ENCODE assay signal across 8 cellular contexts in the genomic region with DNA sequence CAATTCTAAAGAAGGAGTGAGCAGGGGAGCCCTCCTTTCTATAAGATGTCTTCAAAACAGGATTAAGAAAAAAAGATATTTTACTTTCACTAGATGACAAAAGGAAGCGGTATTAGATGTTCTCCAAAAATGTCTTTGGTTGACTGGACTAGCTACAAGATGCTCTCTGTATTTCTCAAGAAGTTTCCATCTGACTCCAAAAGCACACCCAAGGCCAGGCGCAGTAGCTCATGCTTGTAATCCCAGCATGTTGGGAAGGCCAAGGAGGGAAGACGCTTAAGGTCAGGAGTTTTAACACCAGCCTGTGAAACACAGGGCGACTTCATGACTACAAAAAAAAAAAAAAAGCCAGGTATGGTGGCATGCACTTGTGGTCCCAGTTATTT.
DNase-seq lines count a peak whose midpoint lies in the region; ATAC-seq and TF ChIP-seq lines count a peak whose summit lies in the region.

No MANE protein-coding gene starts in this region.

- H3K79me2 ChIP-seq in MM.1S (ENCODE audit: low read length) = peaks cover 80% of the 10 kb centered on the region

- H3K4me3 ChIP-seq in MM.1S (ENCODE audit: low read length) = peak overlapping the region; percentile 49

- H3K9me3 Mint-ChIP-seq in effector memory CD8-positive, alpha-beta T cell = no peaks in the 10 kb centered on the region

- in situ Hi-C loops in GM13977 (cut with MboI; ENCODE audit: low pct_unique_long_range_greater_than_20kb, low sequenced_read_pairs, unreplicated experiment) = no loop called here

- peaks cover 67 to 82% of the 10 kb centered on the region in 2 donors for H3K4me1 Mint-ChIP-seq in effector memory CD8-positive, alpha-beta T cell (ENCODE audit: low read depth in 2 of 2)

- H3K36me3 ChIP-seq in MM.1S (replicated peaks; ENCODE audit: insufficient read depth, low read length) = no peaks in the 10 kb centered on the region

- H3K9ac ChIP-seq in MM.1S (ENCODE audit: low read length) = peak overlapping the region; percentile 56

- H3K27me3 ChIP-seq in MM.1S (replicated peaks; ENCODE audit: insufficient read depth, low read length) = no peaks in the 10 kb centered on the region

- H3K4me3 Mint-ChIP-seq in effector memory CD8-positive, alpha-beta T cell = peak overlapping the region; percentile 75 to 81

- no peaks in the 10 kb centered on the region for H3K9me2 ChIP-seq in MM.1S (replicated peaks; ENCODE audit: insufficient read depth, low read length)

- H3K27ac ChIP-seq in MM.1S (ENCODE audit: low read length) = peak overlapping the region; percentile 87

- peaks cover 22% of the 10 kb centered on the region for H3F3A ChIP-seq in MM.1S (ENCODE audit: insufficient read depth, low read length)

- peak overlapping the region; percentile 97 to 98 for H3K27ac Mint-ChIP-seq in effector memory CD8-positive, alpha-beta T cell

- peak overlapping the region; percentile 78 for H3K4me2 ChIP-seq in MM.1S (ENCODE audit: low read depth, low read length)

- TF ChIP-seq CTCF in MM.1S (IDR thresholded peaks at IDR 0.05; ENCODE audit: low read length) = no peak
- no peak for TF ChIP-seq CTCF in GM13977 (IDR thresholded peaks at IDR 0.05; ENCODE audit: extremely low read depth, insufficient read depth, missing control alignments)

- no peaks in the 10 kb centered on the region for H4K20me1 ChIP-seq in MM.1S (ENCODE audit: insufficient read depth, low read length)

- no peak for ATAC-seq in effector memory CD8-positive, alpha-beta T cell (replicated peaks)

- H3K9me3 ChIP-seq in MM.1S (replicated peaks; ENCODE audit: insufficient read depth, low read length) = no peaks in the 10 kb centered on the region

- H2AFZ ChIP-seq in MM.1S (ENCODE audit: low read length) = no peak overlapping the region

- no peaks in the 10 kb centered on the region for H3K27me3 Mint-ChIP-seq in effector memory CD8-positive, alpha-beta T cell

- peaks cover 38% of the 10 kb centered on the region for H3K36me3 Mint-ChIP-seq in effector memory CD8-positive, alpha-beta T cell (ENCODE audit: insufficient read depth)

- DNase-seq in stimulated activated CD4-positive, alpha-beta T cell treated with anti-CD3 and anti-CD28 coated beads, Interleukin-4, amount 100 ng/mL, for 24 hours = peak; percentile 57
- no peak for DNase-seq in stimulated activated CD4-positive, alpha-beta T cell treated with anti-CD3 and anti-CD28 coated beads, Interleukin-4, amount 100 ng/mL, for 4 hours
- DNase-seq in MM.1S (peak; percentile 30), globus pallidus (ENCODE audit: low spot score) (no peak), GM13977 (ENCODE audit: low spot score) (no peak), NOMO-1 treated with dmso at 0.1 percent for 144 hours (lab: John Stamatoyannopoulos, UW; ENCODE audit: unreplicated experiment) (no peak), hepatic stellate cell (ENCODE audit: low spot score) (no peak)
- no peak for DNase-seq in effector memory CD8-positive, alpha-beta T cell

- H3K4me1 ChIP-seq in MM.1S (ENCODE audit: low read length) = peaks cover 33% of the 10 kb centered on the region

Comparison
In these comparisons a context has a peak if more than half of its experiments do, and no peak if none do; other contexts are left out.
1. DNase-seq: peak in stimulated activated CD4-positive, alpha-beta T cell treated with anti-CD3 and anti-CD28 coated beads, Interleukin-4, amount 100 ng/mL, for 24 hours (single experiment) and MM.1S (single experiment); none in stimulated activated CD4-positive, alpha-beta T cell treated with anti-CD3 and anti-CD28 coated beads, Interleukin-4, amount 100 ng/mL, for 4 hours (0 of 2), effector memory CD8-positive, alpha-beta T cell (0 of 3), globus pallidus (single experiment), GM13977 (single experiment), NOMO-1 treated with dmso at 0.1 percent for 144 hours (single experiment) and hepatic stellate cell (single experiment).